Comparison of ENCODE assay signal across 26 cellular contexts in genomic region chr7:114534957-114535356, GRCh38.
DNase-seq lines count a peak whose midpoint lies in the region; ATAC-seq and TF ChIP-seq lines count a peak whose summit lies in the region.
"Had no signal": no experiment of that assay in that cellular context is flagged by ENCODE, and none has a peak within 500 bp of the region (broad histone marks: within the 10 kb centered on the region; RNA-seq: fewer than 3 reads in every experiment).

No MANE protein-coding gene starts in this region.

- DNase-seq in GM23248, result peak; percentile 7
- DNase-seq in NCI-H446 treated with DMSO at 0.1 percent for 48 hours (lab: John Stamatoyannopoulos, UW), result peak; percentile 48
- peak; percentile 23 for DNase-seq in fibroblast of pulmonary artery (ENCODE audit: low read depth)
- DNase-seq in mucosa of descending colon, result no peak
- no peak for DNase-seq in activated CD4-positive, alpha-beta memory T cell treated with anti-CD3 and anti-CD28 coated beads, Interleukin-2, amount 10 ng/mL, durations not matched to agents 7 days and 5 days
- DNase-seq in DMS153 treated with DMSO at 0.1 percent for 48 hours (lab: John Stamatoyannopoulos, UW; ENCODE audit: unreplicated experiment), result no peak
- DNase-seq: AML-193; CD4-positive, alpha-beta memory T cell; COR-L47; DND-41; HCEC 1CT; Karpas-422; MV-4-11; NCI-H1105 treated with DMSO at 0.1 percent for 48 hours; NCI-H146; NCI-H1930; NCI-H2107; NCI-H524 treated with DMSO at 0.1 percent for 48 hours; NCI-H82; NK-92 treated with Interleukin-12 subunit alpha and Interleukin-12 subunit beta, amount 100 ng/mL, for 24 hours; PC-3 had no signal

- H2AFZ ChIP-seq in GM23248, result no peak overlapping the region

- no peaks in the 10 kb centered on the region for H3K36me3 ChIP-seq in GM23248 (ENCODE audit: low read depth)
- no peaks in the 10 kb centered on the region for H3K36me3 ChIP-seq in mucosa of descending colon (ENCODE audit: low read depth)
- H3K36me3 ChIP-seq: BLaER1 treated with 17β-estradiol and CSF1 and Interleukin-3, amounts not matched to agents 10 nM and 100 nM; SJSA1 had no signal

- no peaks in the 10 kb centered on the region for H3K9me2 ChIP-seq in GM23248 (ENCODE audit: insufficient read depth)

- H3K27ac ChIP-seq in GM23248, result no peak overlapping the region
- H3K27ac ChIP-seq: A549; BLaER1 treated with 17β-estradiol and CSF1 and Interleukin-3, amounts not matched to agents 10 nM and 100 nM; SJSA1 had no signal

- in situ Hi-C loops in GM23248 (cut with MboI), result no loop called here

- peaks cover 4% of the 10 kb centered on the region for H3K27me3 Mint-ChIP-seq in activated CD4-positive, alpha-beta memory T cell treated with anti-CD3 and anti-CD28 coated beads, Interleukin-2, amount 10 ng/mL, durations not matched to agents 7 days and 5 days

- whole genome bisulfite sequencing in GM23248 (ENCODE audit: low coverage in 1 of 2, low lambda C conversion rate in 2 of 2, missing lambda C conversion rate in 2 of 2), 2 experiments, result 38 to 39% methylated on average over 2 of the region's 2 CpGs

- no peaks in the 10 kb centered on the region for H3K79me2 ChIP-seq in GM23248 (ENCODE audit: insufficient read depth)

- H3K4me3 Mint-ChIP-seq in activated CD4-positive, alpha-beta memory T cell treated with anti-CD3 and anti-CD28 coated beads, Interleukin-2, amount 10 ng/mL, durations not matched to agents 7 days and 5 days, result no peak overlapping the region
- H3K4me3 Mint-ChIP-seq: CD4-positive, alpha-beta memory T cell had no signal

- no peaks in the 10 kb centered on the region for H3F3A ChIP-seq in GM23248 (ENCODE audit: insufficient read depth)

- no peak overlapping the region for H3K9ac ChIP-seq in GM23248
- H3K9ac ChIP-seq: BLaER1 treated with 17β-estradiol and CSF1 and Interleukin-3, amounts not matched to agents 10 nM and 100 nM had no signal

- no peak overlapping the region for H3K27ac Mint-ChIP-seq in activated CD4-positive, alpha-beta memory T cell treated with anti-CD3 and anti-CD28 coated beads, Interleukin-2, amount 10 ng/mL, durations not matched to agents 7 days and 5 days
- H3K27ac Mint-ChIP-seq: CD4-positive, alpha-beta memory T cell had no signal

- H3K4me3 ChIP-seq in GM23248 (no peak overlapping the region), fibroblast of pulmonary artery (replicated peaks; ENCODE audit: low read depth, low read length) (no peak overlapping the region), mucosa of descending colon (no peak overlapping the region)
- H3K4me3 ChIP-seq: A549; BLaER1 treated with 17β-estradiol and CSF1 and Interleukin-3, amounts not matched to agents 10 nM and 100 nM; SJSA1 had no signal

- H3K27me3 ChIP-seq in GM23248 (replicated peaks; ENCODE audit: insufficient read depth), result no peaks in the 10 kb centered on the region
- H3K27me3 ChIP-seq: BLaER1 treated with 17β-estradiol and CSF1 and Interleukin-3, amounts not matched to agents 10 nM and 100 nM; SJSA1 had no signal

- no peaks in the 10 kb centered on the region for H4K20me1 ChIP-seq in GM23248 (ENCODE audit: insufficient read depth)
- H4K20me1 ChIP-seq: BLaER1 treated with 17β-estradiol and CSF1 and Interleukin-3, amounts not matched to agents 10 nM and 100 nM had no signal

- POLR2A ChIA-PET in activated CD4-positive, alpha-beta memory T cell treated with anti-CD3 and anti-CD28 coated beads, Interleukin-2, amount 10 ng/mL, durations not matched to agents 7 days and 5 days (lab: Charles Lee), result no interaction called here

- CTCF ChIA-PET in activated CD4-positive, alpha-beta memory T cell treated with anti-CD3 and anti-CD28 coated beads, Interleukin-2, amount 10 ng/mL, durations not matched to agents 7 days and 5 days (lab: Charles Lee), result no interaction called here

- H3K36me3 Mint-ChIP-seq in activated CD4-positive, alpha-beta memory T cell treated with anti-CD3 and anti-CD28 coated beads, Interleukin-2, amount 10 ng/mL, durations not matched to agents 7 days and 5 days (ENCODE audit: low read depth), result no peaks in the 10 kb centered on the region
- H3K36me3 Mint-ChIP-seq: CD4-positive, alpha-beta memory T cell had no signal

- intact Hi-C loops in mucosa of descending colon (cut with DNase I, micrococcal nuclease), result no loop called here

- TF ChIP-seq CTCF in fibroblast of pulmonary artery (IDR thresholded peaks at IDR 0.05; ENCODE audit: low read length, missing control alignments) (no peak), mucosa of descending colon (IDR thresholded peaks at IDR 0.05) (no peak)

- H3K4me1 Mint-ChIP-seq in activated CD4-positive, alpha-beta memory T cell treated with anti-CD3 and anti-CD28 coated beads, Interleukin-2, amount 10 ng/mL, durations not matched to agents 7 days and 5 days, result no peaks in the 10 kb centered on the region
- H3K4me1 Mint-ChIP-seq: CD4-positive, alpha-beta memory T cell had no signal

- no peaks in the 10 kb centered on the region for H3K9me3 Mint-ChIP-seq in activated CD4-positive, alpha-beta memory T cell treated with anti-CD3 and anti-CD28 coated beads, Interleukin-2, amount 10 ng/mL, durations not matched to agents 7 days and 5 days
- H3K9me3 Mint-ChIP-seq: CD4-positive, alpha-beta memory T cell had no signal

- H3K9me3 ChIP-seq in GM23248 (ENCODE audit: low read depth) (no peaks in the 10 kb centered on the region), mucosa of descending colon (no peaks in the 10 kb centered on the region)
- H3K9me3 ChIP-seq: A549; BLaER1 treated with 17β-estradiol and CSF1 and Interleukin-3, amounts not matched to agents 10 nM and 100 nM; SJSA1 had no signal

- ATAC-seq in mucosa of descending colon (peak; percentile 43), HG02981 (IDR thresholded peaks at IDR 0.05; ENCODE audit: unreplicated experiment) (no peak)
- ATAC-seq: A549, HepG2, PC-3 had no signal

- peaks cover 16% of the 10 kb centered on the region for H3K4me1 ChIP-seq in GM23248 (ENCODE audit: insufficient read depth)
- peaks cover 11% of the 10 kb centered on the region for H3K4me1 ChIP-seq in mucosa of descending colon (ENCODE audit: low read depth)
- H3K4me1 ChIP-seq: BLaER1 treated with 17β-estradiol and CSF1 and Interleukin-3, amounts not matched to agents 10 nM and 100 nM; SJSA1 had no signal

- H3K4me2 ChIP-seq in GM23248 (ENCODE audit: unreplicated experiment), result no peak overlapping the region
- H3K4me2 ChIP-seq: A549; BLaER1 treated with 17β-estradiol and CSF1 and Interleukin-3, amounts not matched to agents 10 nM and 100 nM had no signal

Comparison
In these comparisons a context has a peak if more than half of its experiments do, and no peak if none do; other contexts are left out.
1. DNase-seq: peak in GM23248 (single experiment), NCI-H446 treated with DMSO at 0.1 percent for 48 hours (single experiment) and fibroblast of pulmonary artery (single experiment); none in mucosa of descending colon (0 of 3), activated CD4-positive, alpha-beta memory T cell treated with anti-CD3 and anti-CD28 coated beads, Interleukin-2, amount 10 ng/mL, durations not matched to agents 7 days and 5 days (single experiment) and DMS153 treated with DMSO at 0.1 percent for 48 hours (single experiment).